ENCODE assay signal across 10 cellular contexts in the genomic region with DNA sequence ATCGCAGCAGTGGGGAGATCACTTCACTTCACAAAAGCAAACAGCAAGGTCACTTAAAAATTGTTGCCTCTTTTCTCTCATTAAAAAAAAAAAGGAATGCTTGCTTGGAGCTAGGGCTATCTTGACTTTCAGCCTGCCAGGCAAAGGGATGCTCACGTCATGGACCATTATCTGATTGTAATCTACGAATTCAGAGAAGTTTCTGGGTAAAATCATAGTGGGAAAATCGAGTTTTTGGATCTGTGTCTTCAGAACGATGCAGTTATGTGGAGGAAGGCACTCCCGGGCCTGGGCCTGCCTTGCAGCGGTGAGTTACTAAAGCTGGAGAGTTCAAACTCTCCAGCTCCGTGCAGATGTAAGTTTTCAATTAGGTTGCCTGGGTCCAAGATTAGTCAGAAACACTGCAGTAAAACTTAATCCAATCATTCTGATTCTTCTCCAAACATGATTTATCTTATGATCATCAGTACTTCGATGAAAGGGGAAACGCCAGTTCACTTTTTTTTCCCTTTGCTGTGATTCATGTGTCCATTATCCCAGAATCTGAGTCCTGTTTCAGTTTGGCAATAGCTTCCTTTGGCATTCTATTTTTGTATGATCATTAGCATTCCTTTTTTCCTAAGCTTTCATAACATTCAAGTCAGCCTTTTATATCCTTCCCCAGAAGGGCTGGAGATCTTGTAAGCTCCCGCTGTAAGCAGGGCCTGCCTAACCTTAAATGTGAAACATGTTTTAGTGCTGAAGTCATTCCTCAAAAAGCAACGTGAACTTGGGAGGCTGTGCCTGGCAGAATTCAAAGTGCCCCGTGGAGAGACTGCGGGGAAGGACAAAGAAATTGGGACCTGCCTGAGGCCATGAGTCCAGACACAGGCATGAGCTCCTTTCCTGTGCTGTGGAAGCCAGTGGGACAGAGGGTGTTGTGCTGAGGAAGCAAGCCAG.
DNase-seq lines count a peak whose midpoint lies in the region; ATAC-seq lines count a peak whose summit lies in the region.
"Had no signal": no experiment of that assay in that cellular context is flagged by ENCODE, and none has a peak within 500 bp of the region (broad histone marks: within the 10 kb centered on the region; RNA-seq: fewer than 3 reads in every experiment).

No MANE protein-coding gene starts in this region.

- H3K36me3 ChIP-seq in ACC112 (ENCODE audit: insufficient read depth, low read length), result no peaks in the 10 kb centered on the region

- POLR2A ChIA-PET in activated CD8-positive, alpha-beta T cell treated with anti-CD3 and anti-CD28 coated beads, Interleukin-2, amount 10 ng/mL, durations not matched to agents 7 days and 5 days (lab: Charles Lee), result no interaction called here

- peaks cover 28% of the 10 kb centered on the region for H3K4me1 ChIP-seq in ACC112 (ENCODE audit: control insufficient read depth, insufficient read depth, low read length, unreplicated experiment)

- peak overlapping the region; percentile 69 for H2AFZ ChIP-seq in ACC112 (ENCODE audit: low read length, unreplicated experiment)

- no peak for ATAC-seq in activated CD8-positive, alpha-beta T cell treated with anti-CD3 and anti-CD28 coated beads, Interleukin-2, amount 10 ng/mL, durations not matched to agents 7 days and 5 days
- ATAC-seq in left colon (no peak), HG03442 (IDR thresholded peaks at IDR 0.05; ENCODE audit: unreplicated experiment) (no peak)

- H3K27ac ChIP-seq in ACC112 (ENCODE audit: low read depth, low read length), result peak overlapping the region; percentile 63

- peaks cover 5% of the 10 kb centered on the region for H3K27me3 Mint-ChIP-seq in activated CD8-positive, alpha-beta T cell treated with anti-CD3 and anti-CD28 coated beads, Interleukin-2, amount 10 ng/mL, durations not matched to agents 7 days and 5 days (ENCODE audit: low read depth)

- intact Hi-C loops in left colon (cut with DNase I, micrococcal nuclease), result no loop called here

- H3K4me3 ChIP-seq in ACC112 (ENCODE audit: low read depth, low read length), result peak overlapping the region; percentile 1

- no peaks in the 10 kb centered on the region for H3K4me1 Mint-ChIP-seq in activated CD8-positive, alpha-beta T cell treated with anti-CD3 and anti-CD28 coated beads, Interleukin-2, amount 10 ng/mL, durations not matched to agents 7 days and 5 days (ENCODE audit: low read depth)

- no peaks in the 10 kb centered on the region for H3K36me3 Mint-ChIP-seq in activated CD8-positive, alpha-beta T cell treated with anti-CD3 and anti-CD28 coated beads, Interleukin-2, amount 10 ng/mL, durations not matched to agents 7 days and 5 days (ENCODE audit: low read depth)

- no peaks in the 10 kb centered on the region for H3K9me3 Mint-ChIP-seq in activated CD8-positive, alpha-beta T cell treated with anti-CD3 and anti-CD28 coated beads, Interleukin-2, amount 10 ng/mL, durations not matched to agents 7 days and 5 days (ENCODE audit: insufficient read depth)

- no peaks in the 10 kb centered on the region for H3K79me2 ChIP-seq in ACC112 (ENCODE audit: control insufficient read depth, insufficient read depth, low read length, unreplicated experiment)

- CTCF ChIA-PET in activated CD8-positive, alpha-beta T cell treated with anti-CD3 and anti-CD28 coated beads, Interleukin-2, amount 10 ng/mL, durations not matched to agents 7 days and 5 days (lab: Charles Lee), result no interaction called here

- no peak overlapping the region for H3K27ac Mint-ChIP-seq in activated CD8-positive, alpha-beta T cell treated with anti-CD3 and anti-CD28 coated beads, Interleukin-2, amount 10 ng/mL, durations not matched to agents 7 days and 5 days

- H3K4me3 Mint-ChIP-seq in activated CD8-positive, alpha-beta T cell treated with anti-CD3 and anti-CD28 coated beads, Interleukin-2, amount 10 ng/mL, durations not matched to agents 7 days and 5 days, result no peak overlapping the region

- peak; percentile 32 for DNase-seq in T1000 (lab: John Stamatoyannopoulos, UW)
- peak; percentile 80 for DNase-seq in fibroblast of the conjunctiva (ENCODE audit: low read depth)
- peak; percentile 40 for DNase-seq in non-pigmented ciliary epithelial cell (ENCODE audit: low read depth)
- DNase-seq in activated CD8-positive, alpha-beta T cell treated with anti-CD3 and anti-CD28 coated beads, Interleukin-2, amount 10 ng/mL, durations not matched to agents 7 days and 5 days, result no peak
- no peak for DNase-seq in left colon
- no peak for DNase-seq in nucleus accumbens (lab: John Stamatoyannopoulos, UW)
- DNase-seq: ACHN, NCI-H2171 had no signal

- H3K27me3 ChIP-seq in ACC112 (ENCODE audit: insufficient read depth, low read length), result 0 out of 2 replicates have a peak, but pooled peaks cover 2% of the 10 kb centered on the region

Comparison
In these comparisons a context has a peak if more than half of its experiments do, and no peak if none do; other contexts are left out.
1. DNase-seq: peak in T1000 (single experiment), fibroblast of the conjunctiva (single experiment) and non-pigmented ciliary epithelial cell (single experiment); none in activated CD8-positive, alpha-beta T cell treated with anti-CD3 and anti-CD28 coated beads, Interleukin-2, amount 10 ng/mL, durations not matched to agents 7 days and 5 days (single experiment), left colon (0 of 2) and nucleus accumbens (0 of 56).